In genomic region chr1:180270767-180271639, GRCh38 we compare ENCODE assay signal across 13 cellular contexts. TPM values are rescaled to one million over a fixed set of nuclear protein-coding genes. Genes with fewer than 3 reads are reported as not detected.
DNase-seq lines count a peak whose midpoint lies in the region; TF ChIP-seq lines count a peak whose summit lies in the region.
"Had no signal": no experiment of that assay in that cellular context is flagged by ENCODE, and none has a peak within 500 bp of the region (broad histone marks: within the 10 kb centered on the region; RNA-seq: fewer than 3 reads in every experiment).

No MANE protein-coding gene starts in this region.

- peak overlapping the region in 4 of 7 donors; percentile 2 to 43 (median 34) for H3K27ac Mint-ChIP-seq in CD14-positive monocyte
- H3K27ac Mint-ChIP-seq in dendritic cell treated with granulocyte-macrophage colony-stimulating factor and Interleukin-4, amounts not matched to agents 40 ng/mL and 50 ng/mL, for 4 days = peak overlapping the region; percentile 75
- H3K27ac Mint-ChIP-seq in mesothelial cell of epicardium = peak overlapping the region; percentile 26

- H3K27ac ChIP-seq in substantia nigra (ENCODE audit: low read depth, low read length, poor library complexity, severe bottlenecking) = no peak overlapping the region
- H3K27ac ChIP-seq: C4-2B had no signal

- peaks cover 37% of the 10 kb centered on the region for H3K4me1 Mint-ChIP-seq in CD14-positive monocyte
- H3K4me1 Mint-ChIP-seq in dendritic cell treated with granulocyte-macrophage colony-stimulating factor and Interleukin-4, amounts not matched to agents 40 ng/mL and 50 ng/mL, for 4 days (ENCODE audit: low read depth) = peaks cover 52% of the 10 kb centered on the region
- peaks cover 7% of the 10 kb centered on the region for H3K4me1 Mint-ChIP-seq in mesothelial cell of epicardium

- peaks cover 0 to 3% (median 0%) of the 10 kb centered on the region in 7 donors for H3K9me3 Mint-ChIP-seq in CD14-positive monocyte
- no peaks in the 10 kb centered on the region for H3K9me3 Mint-ChIP-seq in dendritic cell treated with granulocyte-macrophage colony-stimulating factor and Interleukin-4, amounts not matched to agents 40 ng/mL and 50 ng/mL, for 4 days
- H3K9me3 Mint-ChIP-seq in mesothelial cell of epicardium = no peaks in the 10 kb centered on the region
- H3K9me3 Mint-ChIP-seq: naive B cell had no signal

- intact Hi-C loops in CD14-positive monocyte (cut with micrococcal nuclease) = loop anchor here in 1 of 2 donors (10.0 kb wide), 1 partner anchor 134 kb away; no protein-coding TSS in a partner anchor
- intact Hi-C loops in dendritic cell treated with granulocyte-macrophage colony-stimulating factor and Interleukin-4, amounts not matched to agents 40 ng/mL and 50 ng/mL, for 4 days (cut with micrococcal nuclease) = no loop called here

- no peak for DNase-seq in CD14-positive monocyte (ENCODE audit: low spot score)
- peak; percentile 36 for DNase-seq in MV-4-11 (lab: John Stamatoyannopoulos, UW)
- no peak for DNase-seq in mesothelial cell of epicardium (ENCODE audit: low spot score in 2 of 2, unreplicated experiment in 2 of 2)
- no peak for DNase-seq in substantia nigra (lab: John Stamatoyannopoulos, UW)
- no peak for DNase-seq in cerebellar nuclear complex (lab: John Stamatoyannopoulos, UW)
- DNase-seq in midbrain (lab: John Stamatoyannopoulos, UW) = no peak
- no peak for DNase-seq in stimulated activated naive CD4-positive, alpha-beta T cell (lab: John Stamatoyannopoulos, UW)
- DNase-seq: activated gamma-delta T cell treated with Interleukin-2 at 50 U/mL for 16 hours, naive B cell, T1000 had no signal

- TF ChIP-seq CTCF in CD14-positive monocyte (IDR thresholded peaks at IDR 0.05) = no peak
- no peak for TF ChIP-seq CTCF in mesothelial cell of epicardium (IDR thresholded peaks at IDR 0.05; ENCODE audit: unreplicated experiment)

- H3K4me3 Mint-ChIP-seq in CD14-positive monocyte (no peak overlapping the region), mesothelial cell of epicardium (no peak overlapping the region)
- no peak overlapping the region for H3K4me3 Mint-ChIP-seq in dendritic cell treated with granulocyte-macrophage colony-stimulating factor and Interleukin-4, amounts not matched to agents 40 ng/mL and 50 ng/mL, for 4 days
- H3K4me3 Mint-ChIP-seq: naive B cell had no signal

- H3K36me3 Mint-ChIP-seq in CD14-positive monocyte = peaks cover 26 to 39% of the 10 kb centered on the region in 2 donors
- peaks cover 36% of the 10 kb centered on the region for H3K36me3 Mint-ChIP-seq in dendritic cell treated with granulocyte-macrophage colony-stimulating factor and Interleukin-4, amounts not matched to agents 40 ng/mL and 50 ng/mL, for 4 days (ENCODE audit: low read depth)
- H3K36me3 Mint-ChIP-seq in mesothelial cell of epicardium = peaks cover 23% of the 10 kb centered on the region

- H3K27me3 Mint-ChIP-seq in CD14-positive monocyte (ENCODE audit: low read depth in 3 of 3) (peaks cover 0 to 7% (median 4%) of the 10 kb centered on the region in 3 donors), mesothelial cell of epicardium (ENCODE audit: low read depth) (no peaks in the 10 kb centered on the region)
- peaks cover 4% of the 10 kb centered on the region for H3K27me3 Mint-ChIP-seq in dendritic cell treated with granulocyte-macrophage colony-stimulating factor and Interleukin-4, amounts not matched to agents 40 ng/mL and 50 ng/mL, for 4 days
- H3K27me3 Mint-ChIP-seq: naive B cell had no signal

RNA-seq across cellular contexts. Expression of gene LHX4, which starts 40.9 kb away (rescaled TPM):
- polyA plus RNA-seq in CD14-positive monocyte = not detected
- total RNA-seq in mesothelial cell of epicardium = 0.54 to 0.59 TPM (median 0.55 TPM) in 3 replicates
- total RNA-seq: endothelial cell of umbilical vein had no signal
- polyA plus RNA-seq: endothelial cell of umbilical vein had no signal
